8 cellular contexts compared by ENCODE assay signal in genomic region chr11:64877390-64878222, GRCh38. TPM values are rescaled to one million over a fixed set of nuclear protein-coding genes. Genes with fewer than 3 reads are reported as not detected.
DNase-seq lines count a peak whose midpoint lies in the region; ATAC-seq, FAIRE-seq and TF ChIP-seq lines count a peak whose summit lies in the region.

No MANE protein-coding gene starts in this region.

- peak overlapping the region; percentile 98 for H3K4me3 Mint-ChIP-seq in activated CD8-positive, alpha-beta T cell treated with anti-CD3 and anti-CD28 coated beads, Interleukin-2, amount 10 ng/mL, durations not matched to agents 7 days and 5 days

- no peaks in the 10 kb centered on the region for H3K9me3 ChIP-seq in right atrium auricular region
- no peaks in the 10 kb centered on the region for H3K9me3 ChIP-seq in small intestine (ENCODE audit: control insufficient read depth, low read depth)

- peak overlapping the region; percentile 84 for H3K27ac Mint-ChIP-seq in activated CD8-positive, alpha-beta T cell treated with anti-CD3 and anti-CD28 coated beads, Interleukin-2, amount 10 ng/mL, durations not matched to agents 7 days and 5 days

- H3K36me3 Mint-ChIP-seq in activated CD8-positive, alpha-beta T cell treated with anti-CD3 and anti-CD28 coated beads, Interleukin-2, amount 10 ng/mL, durations not matched to agents 7 days and 5 days (ENCODE audit: low read depth), result peaks cover 50% of the 10 kb centered on the region

- DNase-seq in GF-D8 (lab: John Stamatoyannopoulos, UW) (peak; percentile 31), right atrium auricular region (ENCODE audit: low spot score) (no peak), small intestine (no peak), hepatic stellate cell (ENCODE audit: low spot score) (no peak)
- DNase-seq in activated CD8-positive, alpha-beta T cell treated with anti-CD3 and anti-CD28 coated beads, Interleukin-2, amount 10 ng/mL, durations not matched to agents 7 days and 5 days, result no peak

- CTCF ChIA-PET in activated CD8-positive, alpha-beta T cell treated with anti-CD3 and anti-CD28 coated beads, Interleukin-2, amount 10 ng/mL, durations not matched to agents 7 days and 5 days (lab: Charles Lee), result interaction anchor here (0.7 to 15.0 kb wide), 8 partner anchors 9 to 137 kb away, joined by 3 to 306 read pairs (median 16); partner anchors contain the start of genes ARL2 and CDC42BPG

- no peak for FAIRE-seq in small intestine (lab: Jason Lieb, UNC)

- 0 to 1% (median 1%) methylated on average over 41 of the region's 41 CpGs for WGBS in small intestine, 3 donors

- no peaks in the 10 kb centered on the region for H3K27me3 ChIP-seq in right atrium auricular region
- no peaks in the 10 kb centered on the region for H3K27me3 ChIP-seq in small intestine (ENCODE audit: control insufficient read depth in 2 of 2, insufficient read depth in 2 of 2, low read length in 2 of 2)

- no peaks in the 10 kb centered on the region for H3K27me3 Mint-ChIP-seq in activated CD8-positive, alpha-beta T cell treated with anti-CD3 and anti-CD28 coated beads, Interleukin-2, amount 10 ng/mL, durations not matched to agents 7 days and 5 days (ENCODE audit: low read depth)

- peaks cover 63% of the 10 kb centered on the region for H3K4me1 Mint-ChIP-seq in activated CD8-positive, alpha-beta T cell treated with anti-CD3 and anti-CD28 coated beads, Interleukin-2, amount 10 ng/mL, durations not matched to agents 7 days and 5 days (ENCODE audit: low read depth)

- H3K9me3 Mint-ChIP-seq in activated CD8-positive, alpha-beta T cell treated with anti-CD3 and anti-CD28 coated beads, Interleukin-2, amount 10 ng/mL, durations not matched to agents 7 days and 5 days (ENCODE audit: insufficient read depth), result no peaks in the 10 kb centered on the region

- TF ChIP-seq CTCF in right atrium auricular region (IDR thresholded peaks at IDR 0.05), result no peak

- ATAC-seq in HG02852 (IDR thresholded peaks at IDR 0.05; ENCODE audit: unreplicated experiment) (peak; percentile 11), HG03520 (IDR thresholded peaks at IDR 0.05; ENCODE audit: unreplicated experiment) (no peak), HG03095 (IDR thresholded peaks at IDR 0.05; ENCODE audit: unreplicated experiment) (no peak)
- ATAC-seq in activated CD8-positive, alpha-beta T cell treated with anti-CD3 and anti-CD28 coated beads, Interleukin-2, amount 10 ng/mL, durations not matched to agents 7 days and 5 days, result no peak

- H3K27ac ChIP-seq in right atrium auricular region (peak overlapping the region; percentile 89 to 90), small intestine (ENCODE audit: low read depth in 1 of 2, low read length in 1 of 2) (peak overlapping the region; percentile 90 to 93)

- H3K4me1 ChIP-seq in right atrium auricular region (peaks cover 0 to 70% of the 10 kb centered on the region in 2 donors), small intestine (ENCODE audit: control insufficient read depth in 2 of 2, insufficient read depth in 1 of 2, low read depth in 1 of 2, low read length in 1 of 2) (peaks cover 8 to 9% of the 10 kb centered on the region in 2 donors)

- H3K4me3 ChIP-seq in right atrium auricular region, result peak overlapping the region; percentile 84 to 87
- peak overlapping the region; percentile 88 to 97 for H3K4me3 ChIP-seq in small intestine (ENCODE audit: low read depth in 1 of 2, low read length in 2 of 2)

- POLR2A ChIA-PET in activated CD8-positive, alpha-beta T cell treated with anti-CD3 and anti-CD28 coated beads, Interleukin-2, amount 10 ng/mL, durations not matched to agents 7 days and 5 days (lab: Charles Lee), result interaction anchor here (0.6 to 14.9 kb wide), 9 partner anchors 10 to 619 kb away, joined by 3 to 469 read pairs (median 4); partner anchors contain the start of genes CDC42BPG and ZNHIT2

- H3K36me3 ChIP-seq in right atrium auricular region, result peaks cover 17% of the 10 kb centered on the region
- no peaks in the 10 kb centered on the region for H3K36me3 ChIP-seq in small intestine (ENCODE audit: control insufficient read depth in 2 of 2, insufficient read depth in 2 of 2, low read length in 2 of 2)

RNA-seq across cellular contexts. Expression of gene EHD1, which starts 0.8 kb away (rescaled TPM):
- 100 to 1,000 TPM; 145 to 150 TPM for total RNA-seq in activated CD8-positive, alpha-beta T cell treated with anti-CD3 and anti-CD28 coated beads, Interleukin-2, amount 10 ng/mL, durations not matched to agents 7 days and 5 days
- 10 to 100 TPM; 29.5 to 34.1 TPM for total RNA-seq in right atrium auricular region
- polyA plus RNA-seq in small intestine, result 10 to 100 TPM; 31.3 to 35.9 (median 33.1) TPM

RNA-seq across cellular contexts. Expression of gene CDC42BPG, which starts 33.2 kb away (rescaled TPM):
- total RNA-seq in activated CD8-positive, alpha-beta T cell treated with anti-CD3 and anti-CD28 coated beads, Interleukin-2, amount 10 ng/mL, durations not matched to agents 7 days and 5 days, result 1 to 10 TPM in 1 of 2 experiments, under 1 TPM in 1; 0.61 to 1.2 TPM
- 1 to 10 TPM in 1 of 2 donors, under 1 TPM in 1; 0.33 to 1.0 TPM for total RNA-seq in right atrium auricular region
- polyA plus RNA-seq in small intestine, result 10 to 100 TPM; 12.1 to 36.5 (median 27.0) TPM

RNA-seq across cellular contexts. Expression of gene ATG2A, which starts 39.4 kb away (rescaled TPM):
- total RNA-seq in activated CD8-positive, alpha-beta T cell treated with anti-CD3 and anti-CD28 coated beads, Interleukin-2, amount 10 ng/mL, durations not matched to agents 7 days and 5 days, result 10 to 100 TPM; 20.6 to 23.1 TPM
- total RNA-seq in right atrium auricular region, result 10 to 100 TPM; 16.0 to 24.1 TPM
- polyA plus RNA-seq in small intestine, result 10 to 100 TPM; 18.0 to 35.7 (median 28.2) TPM

RNA-seq across cellular contexts. Expression of gene PPP2R5B, which starts 46.9 kb away (rescaled TPM):
- 10 to 100 TPM; 13.7 to 14.0 TPM for total RNA-seq in activated CD8-positive, alpha-beta T cell treated with anti-CD3 and anti-CD28 coated beads, Interleukin-2, amount 10 ng/mL, durations not matched to agents 7 days and 5 days
- total RNA-seq in right atrium auricular region, result 10 to 100 TPM; 21.5 to 23.0 TPM
- 10 to 100 TPM; 13.2 to 15.9 (median 14.0) TPM for polyA plus RNA-seq in small intestine

RNA-seq across cellular contexts. Expression of gene GPHA2, which starts 58.1 kb away (rescaled TPM):
- total RNA-seq in activated CD8-positive, alpha-beta T cell treated with anti-CD3 and anti-CD28 coated beads, Interleukin-2, amount 10 ng/mL, durations not matched to agents 7 days and 5 days, result not detected
- not detected for total RNA-seq in right atrium auricular region
- under 1 TPM in 1 of 3 donors, not detected in 2; 0.13 TPM for polyA plus RNA-seq in small intestine

Comparison
In these comparisons a context has a peak if more than half of its experiments do, and no peak if none do; other contexts are left out.
1. RNA of gene EHD1, which starts 0.8 kb away (total RNA-seq): 145 to 150 TPM in activated CD8-positive, alpha-beta T cell treated with anti-CD3 and anti-CD28 coated beads, Interleukin-2, amount 10 ng/mL, durations not matched to agents 7 days and 5 days; 29.5 to 34.1 TPM in right atrium auricular region; every median in the first group is over 4 times any median in the second.